In genomic region chr20:38430679-38431325, GRCh38 we compare ENCODE assay signal across 19 cellular contexts. TPM values are rescaled to one million over a fixed set of nuclear protein-coding genes. Genes with fewer than 3 reads are reported as not detected.
A peak's percentile ranks its signal among the peaks of the same experiment; 100 is the strongest.
DNase-seq lines count a peak whose midpoint lies in the region; ATAC-seq and TF ChIP-seq lines count a peak whose summit lies in the region.
"Had no signal": no experiment of that assay in that cellular context is flagged by ENCODE, and none has a peak within 500 bp of the region (broad histone marks: within the 10 kb centered on the region; RNA-seq: fewer than 3 reads in every experiment).

No MANE protein-coding gene starts in this region.

- H3K9ac ChIP-seq in MM.1S (ENCODE audit: low read length) = no peak overlapping the region

- peak overlapping the region; percentile 99 for H3K27ac Mint-ChIP-seq in activated T-cell treated with anti-CD3 and anti-CD28 coated beads, Interleukin-2, amount 50 U/mL, for 24 hours
- H3K27ac Mint-ChIP-seq in activated naive CD8-positive, alpha-beta T cell treated with anti-CD3 and anti-CD28 coated beads, Interleukin-2, amount 10 ng/mL, durations not matched to agents 7 days and 5 days = no peak overlapping the region
- H3K27ac Mint-ChIP-seq in neural crest cell (ENCODE audit: unreplicated experiment) = no peak overlapping the region
- H3K27ac Mint-ChIP-seq: dendritic cell treated with granulocyte-macrophage colony-stimulating factor and Interleukin-4, amounts not matched to agents 40 ng/mL and 50 ng/mL, for 4 days had no signal

- H3K27me3 Mint-ChIP-seq in activated T-cell treated with anti-CD3 and anti-CD28 coated beads, Interleukin-2, amount 50 U/mL, for 24 hours = no peaks in the 10 kb centered on the region
- H3K27me3 Mint-ChIP-seq in activated naive CD8-positive, alpha-beta T cell treated with anti-CD3 and anti-CD28 coated beads, Interleukin-2, amount 10 ng/mL, durations not matched to agents 7 days and 5 days = no peaks in the 10 kb centered on the region
- no peaks in the 10 kb centered on the region for H3K27me3 Mint-ChIP-seq in neural crest cell (ENCODE audit: low read depth)
- H3K27me3 Mint-ChIP-seq: CD8-positive, alpha-beta memory T cell; dendritic cell treated with granulocyte-macrophage colony-stimulating factor and Interleukin-4, amounts not matched to agents 40 ng/mL and 50 ng/mL, for 4 days had no signal

- peaks cover 94% of the 10 kb centered on the region for H3K36me3 Mint-ChIP-seq in activated T-cell treated with anti-CD3 and anti-CD28 coated beads, Interleukin-2, amount 50 U/mL, for 24 hours (ENCODE audit: low read depth)
- peaks cover 34% of the 10 kb centered on the region for H3K36me3 Mint-ChIP-seq in activated naive CD8-positive, alpha-beta T cell treated with anti-CD3 and anti-CD28 coated beads, Interleukin-2, amount 10 ng/mL, durations not matched to agents 7 days and 5 days
- peaks cover 41% of the 10 kb centered on the region for H3K36me3 Mint-ChIP-seq in neural crest cell (ENCODE audit: low read depth)

- H3K9me3 ChIP-seq in MM.1S (replicated peaks; ENCODE audit: insufficient read depth, low read length) (no peaks in the 10 kb centered on the region), esophagus muscularis mucosa (peaks cover 0 to 8% (median 0%) of the 10 kb centered on the region in 4 donors)

- no peaks in the 10 kb centered on the region for H3K9me3 Mint-ChIP-seq in activated T-cell treated with anti-CD3 and anti-CD28 coated beads, Interleukin-2, amount 50 U/mL, for 24 hours
- no peaks in the 10 kb centered on the region for H3K9me3 Mint-ChIP-seq in activated naive CD8-positive, alpha-beta T cell treated with anti-CD3 and anti-CD28 coated beads, Interleukin-2, amount 10 ng/mL, durations not matched to agents 7 days and 5 days
- H3K9me3 Mint-ChIP-seq in neural crest cell = no peaks in the 10 kb centered on the region
- H3K9me3 Mint-ChIP-seq: CD8-positive, alpha-beta memory T cell; dendritic cell treated with granulocyte-macrophage colony-stimulating factor and Interleukin-4, amounts not matched to agents 40 ng/mL and 50 ng/mL, for 4 days had no signal

- TF ChIP-seq CTCF in MM.1S (IDR thresholded peaks at IDR 0.05; ENCODE audit: low read length) = no peak
- no peak for TF ChIP-seq CTCF in neural crest cell (conservative IDR thresholded peaks at IDR 0.05)
- no peak for TF ChIP-seq CTCF in esophagus muscularis mucosa (IDR thresholded peaks at IDR 0.05)

- TF ChIP-seq POLR2A in esophagus muscularis mucosa (IDR thresholded peaks at IDR 0.05; ENCODE audit: low read depth) = no peak

- no peak overlapping the region for H3K4me3 ChIP-seq in MM.1S (ENCODE audit: low read length)
- H3K4me3 ChIP-seq in esophagus muscularis mucosa = no peak overlapping the region

- H3K4me3 Mint-ChIP-seq in activated T-cell treated with anti-CD3 and anti-CD28 coated beads, Interleukin-2, amount 50 U/mL, for 24 hours = peak overlapping the region; percentile 98
- peak overlapping the region; percentile 93 for H3K4me3 Mint-ChIP-seq in activated naive CD8-positive, alpha-beta T cell treated with anti-CD3 and anti-CD28 coated beads, Interleukin-2, amount 10 ng/mL, durations not matched to agents 7 days and 5 days
- peak overlapping the region; percentile 50 for H3K4me3 Mint-ChIP-seq in neural crest cell
- H3K4me3 Mint-ChIP-seq: dendritic cell treated with granulocyte-macrophage colony-stimulating factor and Interleukin-4, amounts not matched to agents 40 ng/mL and 50 ng/mL, for 4 days had no signal

- H3K4me1 ChIP-seq in MM.1S (ENCODE audit: low read length) (peaks cover 20% of the 10 kb centered on the region; the same call in 1 of the 2 replicates), esophagus muscularis mucosa (peaks cover 3 to 43% (median 17%) of the 10 kb centered on the region in 4 donors)

- H3K27ac ChIP-seq in MM.1S (ENCODE audit: low read length) (no peak overlapping the region), esophagus muscularis mucosa (replicated peaks in 1 of 4) (no peak overlapping the region)

- peaks cover 76% of the 10 kb centered on the region for H4K20me1 ChIP-seq in MM.1S (ENCODE audit: insufficient read depth, low read length)

- no peak overlapping the region for H2AFZ ChIP-seq in MM.1S (ENCODE audit: low read length)

- intact Hi-C loops in esophagus muscularis mucosa (cut with DNase I) = no loop called here

- H3K27me3 ChIP-seq in MM.1S (replicated peaks; ENCODE audit: insufficient read depth, low read length) (no peaks in the 10 kb centered on the region), esophagus muscularis mucosa (no peaks in the 10 kb centered on the region)

- H3K9me2 ChIP-seq in MM.1S (replicated peaks; ENCODE audit: insufficient read depth, low read length) = no peaks in the 10 kb centered on the region

- POLR2A ChIA-PET in activated naive CD8-positive, alpha-beta T cell treated with anti-CD3 and anti-CD28 coated beads, Interleukin-2, amount 10 ng/mL, durations not matched to agents 7 days and 5 days (lab: Charles Lee) = interaction anchor here (1.4 kb wide), 1 partner anchor 15 kb away, joined by 6 read pairs; no protein-coding TSS in a partner anchor

- DNase-seq in activated T-cell treated with anti-CD3 and anti-CD28 coated beads, Interleukin-2, amount 50 U/mL, for 24 hours = no peak
- DNase-seq in activated T-cell treated with anti-CD3 and anti-CD28 coated beads, Interleukin-2, amount 50 U/mL, for 48 hours = no peak
- no peak for DNase-seq in MM.1S
- no peak for DNase-seq in activated naive CD8-positive, alpha-beta T cell treated with anti-CD3 and anti-CD28 coated beads, Interleukin-2, amount 10 ng/mL, durations not matched to agents 7 days and 5 days
- DNase-seq in neural crest cell (ENCODE audit: low read depth, low spot score) = no peak
- DNase-seq in esophagus muscularis mucosa (ENCODE audit: extremely low spot score) = no peak
- DNase-seq in NCI-H526 treated with DMSO at 0.1 percent for 48 hours (lab: John Stamatoyannopoulos, UW) = no peak
- DNase-seq: 8988T; activated CD4-positive, CD25-positive, alpha-beta regulatory T cell; activated CD8-positive, alpha-beta memory T cell treated with anti-CD3 and anti-CD28 coated beads, Interleukin-2, amount 50 U/mL, for 48 hours; aorta; CD8-positive, alpha-beta memory T cell; KG1; NCI-H446; T-helper 1 cell had no signal

- 85% methylated on average over 8 of the region's 8 CpGs for WGBS in esophagus muscularis mucosa

- 0 out of 2 replicates have a peak, but pooled peaks cover 3% of the 10 kb centered on the region for H3F3A ChIP-seq in MM.1S (ENCODE audit: insufficient read depth, low read length)

- H3K36me3 ChIP-seq in MM.1S (replicated peaks; ENCODE audit: insufficient read depth, low read length) (peaks cover 63% of the 10 kb centered on the region), esophagus muscularis mucosa (peaks cover 46 to 86% (median 79%) of the 10 kb centered on the region in 4 donors)

- H3K4me2 ChIP-seq in MM.1S (ENCODE audit: low read depth, low read length) = 0 out of 2 replicates have a peak overlapping the region, but pooled peaks have one; percentile 10

- ATAC-seq in activated naive CD8-positive, alpha-beta T cell treated with anti-CD3 and anti-CD28 coated beads, Interleukin-2, amount 10 ng/mL, durations not matched to agents 7 days and 5 days (ENCODE audit: low read depth) = no peak
- ATAC-seq in HG02678 (IDR thresholded peaks at IDR 0.05; ENCODE audit: unreplicated experiment) = no peak
- ATAC-seq: esophagus mucosa, Panc1 had no signal

- H3K4me1 Mint-ChIP-seq in activated T-cell treated with anti-CD3 and anti-CD28 coated beads, Interleukin-2, amount 50 U/mL, for 24 hours (ENCODE audit: low read depth) = peaks cover 73% of the 10 kb centered on the region
- H3K4me1 Mint-ChIP-seq in activated naive CD8-positive, alpha-beta T cell treated with anti-CD3 and anti-CD28 coated beads, Interleukin-2, amount 10 ng/mL, durations not matched to agents 7 days and 5 days = peaks cover 38% of the 10 kb centered on the region
- H3K4me1 Mint-ChIP-seq in neural crest cell = peaks cover 35% of the 10 kb centered on the region

- no peak for TF ChIP-seq EP300 in esophagus muscularis mucosa (IDR thresholded peaks at IDR 0.05)

- H3K79me2 ChIP-seq in MM.1S (ENCODE audit: low read length) = peaks cover 94% of the 10 kb centered on the region

RNA-seq across cellular contexts. Expression of gene SNHG17, which starts 4.3 kb away (rescaled TPM):
- 10 to 100 TPM; 70.9 to 74.4 TPM for total RNA-seq in activated naive CD8-positive, alpha-beta T cell treated with anti-CD3 and anti-CD28 coated beads, Interleukin-2, amount 10 ng/mL, durations not matched to agents 7 days and 5 days
- total RNA-seq in neural crest cell (64.9 and 65.5 TPM in 2 replicates), esophagus muscularis mucosa (10 to 100 TPM; 12.8 to 19.4 (median 18.6) TPM)

RNA-seq across cellular contexts. Expression of gene RALGAPB, which starts 41.8 kb away (rescaled TPM):
- 10 to 100 TPM; 36.2 to 39.7 TPM for total RNA-seq in activated naive CD8-positive, alpha-beta T cell treated with anti-CD3 and anti-CD28 coated beads, Interleukin-2, amount 10 ng/mL, durations not matched to agents 7 days and 5 days
- 34.7 and 35.2 TPM in 2 replicates for total RNA-seq in neural crest cell
- 10 to 100 TPM; 31.5 to 37.4 (median 35.5) TPM for total RNA-seq in esophagus muscularis mucosa
